In the genomic region with DNA sequence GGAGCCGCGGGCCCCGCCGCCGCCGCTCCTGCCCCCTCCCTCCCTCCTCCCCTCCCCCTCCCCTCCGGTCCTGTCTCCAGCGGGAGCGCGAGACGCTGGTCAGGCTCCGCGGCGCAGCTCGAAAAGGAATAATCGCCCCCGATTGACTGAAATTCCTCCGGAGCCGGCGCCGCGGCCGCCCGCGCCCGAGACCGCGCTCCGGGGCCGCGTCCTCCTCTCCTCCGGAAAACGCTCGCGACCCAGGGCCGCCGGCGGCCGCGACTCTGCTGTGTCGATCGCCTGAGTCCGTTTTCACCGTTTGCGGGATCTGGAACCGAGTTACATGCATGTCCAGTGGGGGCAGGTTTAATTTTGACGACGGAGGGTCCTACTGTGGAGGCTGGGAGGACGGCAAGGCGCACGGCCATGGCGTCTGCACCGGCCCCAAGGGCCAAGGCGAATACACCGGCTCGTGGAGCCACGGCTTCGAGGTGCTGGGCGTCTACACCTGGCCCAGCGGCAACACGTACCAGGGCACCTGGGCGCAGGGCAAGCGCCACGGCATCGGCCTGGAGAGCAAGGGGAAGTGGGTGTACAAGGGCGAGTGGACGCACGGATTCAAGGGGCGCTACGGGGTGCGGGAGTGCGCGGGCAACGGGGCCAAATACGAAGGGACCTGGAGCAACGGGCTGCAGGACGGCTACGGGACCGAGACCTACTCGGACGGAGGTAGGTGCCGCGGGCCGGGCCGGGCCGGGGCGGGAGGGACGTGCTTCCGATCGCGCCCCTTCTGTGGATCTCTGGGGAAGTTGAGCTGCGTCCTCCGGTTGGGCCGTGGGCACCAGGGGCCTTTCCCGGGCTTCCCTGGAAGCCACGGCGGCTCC, we compare ENCODE assay signal across 10 cellular contexts. TPM values are rescaled to one million over a fixed set of nuclear protein-coding genes. Genes with fewer than 3 reads are reported as not detected.
DNase-seq lines count a peak whose midpoint lies in the region; ATAC-seq and TF ChIP-seq lines count a peak whose summit lies in the region.
"Had no signal": no experiment of that assay in that cellular context is flagged by ENCODE, and none has a peak within 500 bp of the region (broad histone marks: within the 10 kb centered on the region; RNA-seq: fewer than 3 reads in every experiment).

No MANE protein-coding gene starts in this region.

- peak overlapping the region; percentile 24 to 37 (median 30) for H3K4me3 ChIP-seq in esophagus muscularis mucosa

- peaks cover 2 to 25% (median 17%) of the 10 kb centered on the region in 4 donors for H3K4me1 ChIP-seq in esophagus muscularis mucosa
- H3K4me1 ChIP-seq: pancreas had no signal

- no peak for TF ChIP-seq POLR2A in esophagus muscularis mucosa (IDR thresholded peaks at IDR 0.05; ENCODE audit: low read depth)

- H3K4me1 Mint-ChIP-seq in stimulated activated effector memory CD8-positive, alpha-beta T cell treated with anti-CD3 and anti-CD28 coated beads, Interleukin-12 subunit alpha, Interleukin-12 subunit beta, amount 100 ng/mL, for 72 hours = peaks cover 20% of the 10 kb centered on the region

- POLR2A ChIA-PET in RWPE1 (lab: Yijun Ruan, JAX; ENCODE audit: low non-redundant PET) = no interaction called here

- H3K9me3 Mint-ChIP-seq in stimulated activated effector memory CD8-positive, alpha-beta T cell treated with anti-CD3 and anti-CD28 coated beads, Interleukin-12 subunit alpha, Interleukin-12 subunit beta, amount 100 ng/mL, for 72 hours = no peaks in the 10 kb centered on the region

- no peak overlapping the region for H3K27ac Mint-ChIP-seq in stimulated activated effector memory CD8-positive, alpha-beta T cell treated with anti-CD3 and anti-CD28 coated beads, Interleukin-12 subunit alpha, Interleukin-12 subunit beta, amount 100 ng/mL, for 72 hours

- peaks cover 6% of the 10 kb centered on the region for H3K36me3 Mint-ChIP-seq in stimulated activated effector memory CD8-positive, alpha-beta T cell treated with anti-CD3 and anti-CD28 coated beads, Interleukin-12 subunit alpha, Interleukin-12 subunit beta, amount 100 ng/mL, for 72 hours

- peaks cover 0 to 7% (median 3%) of the 10 kb centered on the region in 4 donors for H3K9me3 ChIP-seq in esophagus muscularis mucosa
- H3K9me3 ChIP-seq: pancreas had no signal

- intact Hi-C loops in esophagus muscularis mucosa (cut with DNase I) = no loop called here

- DNase-seq in activated CD4-positive, alpha-beta T cell treated with anti-CD3 and anti-CD28 coated beads, Interleukin-2, amount 50 U/mL, for 48 hours = peak; percentile 8 to 11
- DNase-seq in activated CD4-positive, alpha-beta T cell treated with anti-CD3 and anti-CD28 coated beads for 1 hour = no peak
- DNase-seq in SW480 (ENCODE audit: low spot score) (peak; percentile 19), esophagus muscularis mucosa (ENCODE audit: extremely low spot score) (no peak), NCI-H446 (lab: John Stamatoyannopoulos, UW) (no peak), DMS79 (lab: John Stamatoyannopoulos, UW) (no peak), RWPE1 (ENCODE audit: low spot score) (no peak)
- DNase-seq in stimulated activated effector memory CD8-positive, alpha-beta T cell treated with anti-CD3 and anti-CD28 coated beads, Interleukin-12 subunit alpha, Interleukin-12 subunit beta, amount 100 ng/mL, for 72 hours (ENCODE audit: low spot score in 2 of 2) = no peak
- DNase-seq: foreskin melanocyte, pancreas had no signal

- H3K36me3 ChIP-seq in esophagus muscularis mucosa = no peaks in the 10 kb centered on the region
- H3K36me3 ChIP-seq: pancreas had no signal

- WGBS in esophagus muscularis mucosa = 2% methylated on average over 51 of the region's 97 CpGs

- H3K27me3 ChIP-seq in esophagus muscularis mucosa = peaks cover 0 to 93% (median 34%) of the 10 kb centered on the region in 4 donors

- TF ChIP-seq EP300 in esophagus muscularis mucosa (IDR thresholded peaks at IDR 0.05) = no peak

- peak; percentile 15 for ATAC-seq in stimulated activated effector memory CD8-positive, alpha-beta T cell treated with anti-CD3 and anti-CD28 coated beads, Interleukin-12 subunit alpha, Interleukin-12 subunit beta, amount 100 ng/mL, for 72 hours

- CTCF ChIA-PET in RWPE1 (lab: Yijun Ruan, JAX) = interaction anchor here (0.8 kb wide), 1 partner anchor 74 kb away, joined by 4 read pairs; no protein-coding TSS in a partner anchor

- TF ChIP-seq CTCF in esophagus muscularis mucosa (IDR thresholded peaks at IDR 0.05) (no peak), RWPE1 (conservative IDR thresholded peaks at IDR 0.05; ENCODE audit: low read depth) (no peak)

- H3K27ac ChIP-seq in esophagus muscularis mucosa (replicated peaks in 1 of 4) (no peak overlapping the region), RWPE1 (no peak overlapping the region)
- H3K27ac ChIP-seq: pancreas had no signal

- peak overlapping the region; percentile 59 for H3K4me3 Mint-ChIP-seq in stimulated activated effector memory CD8-positive, alpha-beta T cell treated with anti-CD3 and anti-CD28 coated beads, Interleukin-12 subunit alpha, Interleukin-12 subunit beta, amount 100 ng/mL, for 72 hours

RNA-seq across cellular contexts. Expression of a gene that starts 0.7 kb away (rescaled TPM):
- total RNA-seq in esophagus muscularis mucosa = 1 to 10 TPM in 1 of 4 donors, under 1 TPM in 3; 0.42 to 2.2 (median 0.54) TPM

Comparison
In these comparisons a context has a peak if more than half of its experiments do, and no peak if none do; other contexts are left out.
1. DNase-seq: peak in activated CD4-positive, alpha-beta T cell treated with anti-CD3 and anti-CD28 coated beads, Interleukin-2, amount 50 U/mL, for 48 hours (2 of 2) and SW480 (single experiment); none in activated CD4-positive, alpha-beta T cell treated with anti-CD3 and anti-CD28 coated beads for 1 hour (single experiment), esophagus muscularis mucosa (single experiment), stimulated activated effector memory CD8-positive, alpha-beta T cell treated with anti-CD3 and anti-CD28 coated beads, Interleukin-12 subunit alpha, Interleukin-12 subunit beta, amount 100 ng/mL, for 72 hours (0 of 2), NCI-H446 (0 of 2), DMS79 (single experiment) and RWPE1 (single experiment).